1 cellular context compared by ENCODE assay signal in the genomic region with DNA sequence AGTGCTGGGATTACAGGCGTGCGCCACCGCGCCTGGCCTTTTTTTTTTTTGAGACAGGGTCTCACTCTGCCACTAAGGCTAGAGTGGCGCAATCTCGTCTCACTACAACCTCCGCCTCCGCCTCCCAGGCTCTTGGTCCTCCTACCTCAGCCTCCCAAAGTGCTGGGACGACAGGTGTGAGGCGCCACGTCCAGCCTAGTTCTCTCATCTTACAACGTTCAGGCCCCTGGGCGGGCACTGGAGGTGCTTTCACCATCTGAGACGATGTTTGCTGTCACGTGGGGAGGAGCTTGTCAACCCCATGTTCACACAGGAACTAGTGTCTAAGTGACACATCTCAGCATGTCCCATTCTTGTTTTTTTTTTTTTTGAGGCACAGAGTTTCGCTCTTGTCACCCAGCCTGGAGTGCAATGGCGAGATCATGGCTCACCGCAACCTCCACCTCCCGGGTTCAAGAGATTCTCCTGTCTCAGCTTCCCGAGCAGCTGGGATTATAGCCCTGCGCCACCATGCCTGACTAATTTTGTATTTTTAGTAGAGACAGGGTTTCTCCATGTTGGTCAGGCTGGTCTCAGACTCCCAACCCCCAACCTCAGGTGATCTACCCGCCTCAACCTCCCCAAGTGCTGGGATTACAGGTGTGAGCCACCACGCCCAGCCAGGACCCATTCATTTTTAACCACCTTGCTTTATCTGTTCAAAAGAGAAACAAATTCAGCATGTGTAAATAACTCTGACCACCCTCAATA.
TF ChIP-seq lines count a peak whose summit lies in the region.

No MANE protein-coding gene starts in this region.

TF ChIP-seq in HepG2, 621 proteins besides CTCF, POLR2A, EP300 and RAD21 (continued from another document and continues in another):
- TF ChIP-seq AKAP8 (CRISPR knock-in tag; IDR thresholded peaks at IDR 0.05) (no peak; the same call in 1 of the 2 replicates), ZNF12 (CRISPR knock-in tag; IDR thresholded peaks at IDR 0.05) (no peak), ZNF280D (CRISPR knock-in tag; IDR thresholded peaks at IDR 0.05) (no peak), GLMP (CRISPR knock-in tag; IDR thresholded peaks at IDR 0.05; ENCODE audit: borderline replicate concordance) (no peak), ZNF296 (CRISPR knock-in tag; conservative IDR thresholded peaks at IDR 0.05) (no peak), EEA1 (CRISPR knock-in tag; IDR thresholded peaks at IDR 0.05; ENCODE audit: borderline replicate concordance) (no peak), POGZ (CRISPR knock-in tag; IDR thresholded peaks at IDR 0.05) (no peak), KDM1A (CRISPR knock-in tag; IDR thresholded peaks at IDR 0.05) (no peak), BHLHE40 (IDR thresholded peaks at IDR 0.05; ENCODE audit: low read length) (peak; percentile 51), TEAD3 (CRISPR knock-in tag; optimal IDR thresholded peaks at IDR 0.05; ENCODE audit: borderline replicate concordance) (no peak), EED (CRISPR knock-in tag; IDR thresholded peaks at IDR 0.05) (no peak; the same call in 1 of the 2 replicates), ZNF713 (CRISPR knock-in tag; IDR thresholded peaks at IDR 0.05) (peak; percentile 91; the same call in 1 of the 2 replicates), ZNF446 (CRISPR knock-in tag; IDR thresholded peaks at IDR 0.05) (no peak; the same call in 1 of the 2 replicates), ZBTB4 (CRISPR knock-in tag; IDR thresholded peaks at IDR 0.05; ENCODE audit: borderline replicate concordance) (peak; percentile 81; the same call in 1 of the 2 replicates), HMGA1 (CRISPR knock-in tag; conservative IDR thresholded peaks at IDR 0.05) (no peak), ELF1 (CRISPR knock-in tag; IDR thresholded peaks at IDR 0.05) (no peak), FOXA1 (IDR thresholded peaks at IDR 0.05) (no peak), FOXA1 (CRISPR knock-in tag; IDR thresholded peaks at IDR 0.05) (peak; percentile 34; the same call in 1 of the 2 replicates), ATRX (CRISPR knock-in tag; IDR thresholded peaks at IDR 0.05; ENCODE audit: borderline replicate concordance) (no peak), ZMYM4 (CRISPR knock-in tag; IDR thresholded peaks at IDR 0.05) (peak; percentile 43; the same call in 1 of the 2 replicates), KDM3A (CRISPR knock-in tag; IDR thresholded peaks at IDR 0.05; ENCODE audit: low read depth) (no peak), ZSCAN9 (CRISPR knock-in tag; IDR thresholded peaks at IDR 0.05; ENCODE audit: borderline replicate concordance) (no peak; the same call in 1 of the 2 replicates), AGO2 (optimal IDR thresholded peaks at IDR 0.05; ENCODE audit: low read depth, low read length) (no peak), MEF2D (CRISPR knock-in tag; IDR thresholded peaks at IDR 0.05) (no peak), YY1 (IDR thresholded peaks at IDR 0.05; ENCODE audit: insufficient read depth, insufficient replicate concordance, low read depth, low read length) (no peak), GFI1 (CRISPR knock-in tag; IDR thresholded peaks at IDR 0.05; ENCODE audit: borderline replicate concordance) (no peak), ZNF253 (CRISPR knock-in tag; IDR thresholded peaks at IDR 0.05; ENCODE audit: borderline replicate concordance) (no peak; the same call in 1 of the 2 replicates), REL (CRISPR knock-in tag; conservative IDR thresholded peaks at IDR 0.05) (no peak), SUZ12 (IDR thresholded peaks at IDR 0.05; ENCODE audit: low read depth, low read length) (no peak), ZNF530 (CRISPR knock-in tag; IDR thresholded peaks at IDR 0.05; ENCODE audit: low read depth) (no peak), ZNF205 (CRISPR knock-in tag; IDR thresholded peaks at IDR 0.05) (no peak), HDAC2 (CRISPR knock-in tag; IDR thresholded peaks at IDR 0.05) (no peak), ZNF331 (CRISPR knock-in tag; IDR thresholded peaks at IDR 0.05) (peak; percentile 26; the same call in 1 of the 2 replicates), ZNF121 (CRISPR knock-in tag; IDR thresholded peaks at IDR 0.05) (peak; percentile 5; the same call in 1 of the 2 replicates), POLR2AphosphoS5 (IDR thresholded peaks at IDR 0.05; ENCODE audit: low read depth, low read length) (no peak), ZKSCAN5 (CRISPR knock-in tag; IDR thresholded peaks at IDR 0.05) (no peak), ZKSCAN1 (IDR thresholded peaks at IDR 0.05; ENCODE audit: low read length) (no peak), NFE2 (CRISPR knock-in tag; IDR thresholded peaks at IDR 0.05) (no peak), SAP130 (CRISPR knock-in tag; IDR thresholded peaks at IDR 0.05; ENCODE audit: low read depth) (peak; percentile 48; the same call in 1 of the 2 replicates), ZNF3 (CRISPR knock-in tag; IDR thresholded peaks at IDR 0.05) (no peak), FOXC1 (CRISPR knock-in tag; IDR thresholded peaks at IDR 0.05; ENCODE audit: borderline replicate concordance) (no peak; the same call in 1 of the 2 replicates), SRSF9 (IDR thresholded peaks at IDR 0.05; ENCODE audit: borderline replicate concordance, insufficient read depth, low read depth, low read length, poor library complexity, severe bottlenecking) (no peak), NR2C2 (CRISPR knock-in tag; IDR thresholded peaks at IDR 0.05; ENCODE audit: borderline replicate concordance) (0 out of 2 replicates have a peak, but pooled peaks have one; percentile 43), TOE1 (CRISPR knock-in tag; IDR thresholded peaks at IDR 0.05) (no peak), ZNF576 (CRISPR knock-in tag; IDR thresholded peaks at IDR 0.05) (no peak)
- TF ChIP-seq, protein P1, sequence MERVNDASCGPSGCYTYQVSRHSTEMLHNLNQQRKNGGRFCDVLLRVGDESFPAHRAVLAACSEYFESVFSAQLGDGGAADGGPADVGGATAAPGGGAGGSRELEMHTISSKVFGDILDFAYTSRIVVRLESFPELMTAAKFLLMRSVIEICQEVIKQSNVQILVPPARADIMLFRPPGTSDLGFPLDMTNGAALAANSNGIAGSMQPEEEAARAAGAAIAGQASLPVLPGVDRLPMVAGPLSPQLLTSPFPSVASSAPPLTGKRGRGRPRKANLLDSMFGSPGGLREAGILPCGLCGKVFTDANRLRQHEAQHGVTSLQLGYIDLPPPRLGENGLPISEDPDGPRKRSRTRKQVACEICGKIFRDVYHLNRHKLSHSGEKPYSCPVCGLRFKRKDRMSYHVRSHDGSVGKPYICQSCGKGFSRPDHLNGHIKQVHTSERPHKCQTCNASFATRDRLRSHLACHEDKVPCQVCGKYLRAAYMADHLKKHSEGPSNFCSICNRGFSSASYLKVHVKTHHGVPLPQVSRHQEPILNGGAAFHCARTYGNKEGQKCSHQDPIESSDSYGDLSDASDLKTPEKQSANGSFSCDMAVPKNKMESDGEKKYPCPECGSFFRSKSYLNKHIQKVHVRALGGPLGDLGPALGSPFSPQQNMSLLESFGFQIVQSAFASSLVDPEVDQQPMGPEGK (CRISPR knock-in tag; IDR thresholded peaks at IDR 0.05): peak; percentile 35
- TF ChIP-seq, protein P2, sequence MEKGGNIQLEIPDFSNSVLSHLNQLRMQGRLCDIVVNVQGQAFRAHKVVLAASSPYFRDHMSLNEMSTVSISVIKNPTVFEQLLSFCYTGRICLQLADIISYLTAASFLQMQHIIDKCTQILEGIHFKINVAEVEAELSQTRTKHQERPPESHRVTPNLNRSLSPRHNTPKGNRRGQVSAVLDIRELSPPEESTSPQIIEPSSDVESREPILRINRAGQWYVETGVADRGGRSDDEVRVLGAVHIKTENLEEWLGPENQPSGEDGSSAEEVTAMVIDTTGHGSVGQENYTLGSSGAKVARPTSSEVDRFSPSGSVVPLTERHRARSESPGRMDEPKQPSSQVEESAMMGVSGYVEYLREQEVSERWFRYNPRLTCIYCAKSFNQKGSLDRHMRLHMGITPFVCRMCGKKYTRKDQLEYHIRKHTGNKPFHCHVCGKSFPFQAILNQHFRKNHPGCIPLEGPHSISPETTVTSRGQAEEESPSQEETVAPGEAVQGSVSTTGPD (CRISPR knock-in tag; IDR thresholded peaks at IDR 0.05): no peak
- TF ChIP-seq, protein P3, sequence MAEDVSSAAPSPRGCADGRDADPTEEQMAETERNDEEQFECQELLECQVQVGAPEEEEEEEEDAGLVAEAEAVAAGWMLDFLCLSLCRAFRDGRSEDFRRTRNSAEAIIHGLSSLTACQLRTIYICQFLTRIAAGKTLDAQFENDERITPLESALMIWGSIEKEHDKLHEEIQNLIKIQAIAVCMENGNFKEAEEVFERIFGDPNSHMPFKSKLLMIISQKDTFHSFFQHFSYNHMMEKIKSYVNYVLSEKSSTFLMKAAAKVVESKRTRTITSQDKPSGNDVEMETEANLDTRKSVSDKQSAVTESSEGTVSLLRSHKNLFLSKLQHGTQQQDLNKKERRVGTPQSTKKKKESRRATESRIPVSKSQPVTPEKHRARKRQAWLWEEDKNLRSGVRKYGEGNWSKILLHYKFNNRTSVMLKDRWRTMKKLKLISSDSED (CRISPR knock-in tag; IDR thresholded peaks at IDR 0.05): no peak
- TF ChIP-seq, protein P4, sequence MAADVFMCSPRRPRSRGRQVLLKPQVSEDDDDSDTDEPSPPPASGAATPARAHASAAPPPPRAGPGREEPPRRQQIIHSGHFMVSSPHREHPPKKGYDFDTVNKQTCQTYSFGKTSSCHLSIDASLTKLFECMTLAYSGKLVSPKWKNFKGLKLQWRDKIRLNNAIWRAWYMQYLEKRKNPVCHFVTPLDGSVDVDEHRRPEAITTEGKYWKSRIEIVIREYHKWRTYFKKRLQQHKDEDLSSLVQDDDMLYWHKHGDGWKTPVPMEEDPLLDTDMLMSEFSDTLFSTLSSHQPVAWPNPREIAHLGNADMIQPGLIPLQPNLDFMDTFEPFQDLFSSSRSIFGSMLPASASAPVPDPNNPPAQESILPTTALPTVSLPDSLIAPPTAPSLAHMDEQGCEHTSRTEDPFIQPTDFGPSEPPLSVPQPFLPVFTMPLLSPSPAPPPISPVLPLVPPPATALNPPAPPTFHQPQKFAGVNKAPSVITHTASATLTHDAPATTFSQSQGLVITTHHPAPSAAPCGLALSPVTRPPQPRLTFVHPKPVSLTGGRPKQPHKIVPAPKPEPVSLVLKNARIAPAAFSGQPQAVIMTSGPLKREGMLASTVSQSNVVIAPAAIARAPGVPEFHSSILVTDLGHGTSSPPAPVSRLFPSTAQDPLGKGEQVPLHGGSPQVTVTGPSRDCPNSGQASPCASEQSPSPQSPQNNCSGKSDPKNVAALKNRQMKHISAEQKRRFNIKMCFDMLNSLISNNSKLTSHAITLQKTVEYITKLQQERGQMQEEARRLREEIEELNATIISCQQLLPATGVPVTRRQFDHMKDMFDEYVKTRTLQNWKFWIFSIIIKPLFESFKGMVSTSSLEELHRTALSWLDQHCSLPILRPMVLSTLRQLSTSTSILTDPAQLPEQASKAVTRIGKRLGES (CRISPR knock-in tag; IDR thresholded peaks at IDR 0.05; ENCODE audit: borderline replicate concordance): no peak
